In the genomic region with DNA sequence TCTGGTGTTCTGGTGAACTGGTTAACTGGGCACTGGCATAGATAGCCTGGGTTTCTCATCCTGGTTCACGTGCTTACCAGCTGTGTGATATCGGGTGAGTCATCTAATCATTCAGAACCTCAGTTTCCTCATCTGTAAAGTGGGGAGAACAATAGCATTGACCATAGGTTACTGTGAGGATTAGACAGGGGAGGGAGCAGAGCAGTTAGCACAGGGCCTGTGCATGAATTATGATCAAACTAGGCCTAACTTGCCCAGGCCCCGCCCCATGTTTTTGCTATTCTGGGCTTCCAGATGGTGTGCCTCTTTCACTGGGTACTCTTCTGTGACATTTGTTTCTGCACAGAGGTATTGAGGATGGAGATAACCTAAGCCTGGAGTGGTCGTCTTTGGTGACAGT, we compare ENCODE assay signal across 11 cellular contexts. TPM values are rescaled to one million over a fixed set of nuclear protein-coding genes. Genes with fewer than 3 reads are reported as not detected.
DNase-seq lines count a peak whose midpoint lies in the region; TF ChIP-seq lines count a peak whose summit lies in the region.
"Had no signal": no experiment of that assay in that cellular context is flagged by ENCODE, and none has a peak within 500 bp of the region (broad histone marks: within the 10 kb centered on the region; RNA-seq: fewer than 3 reads in every experiment).

No MANE protein-coding gene starts in this region.

- H3K4me1 Mint-ChIP-seq in activated naive CD4-positive, alpha-beta T cell treated with anti-CD3 and anti-CD28 coated beads, Interleukin-2, amount 50 U/mL, for 24 hours = peaks cover 46% of the 10 kb centered on the region
- peaks cover 27% of the 10 kb centered on the region for H3K4me1 Mint-ChIP-seq in activated T-helper 2 cell treated with anti-CD3 and anti-CD28 coated beads, Interferon-gamma antibody, Interleukin-2, Interleukin-4, amounts not matched to agents 10 μg/mL and 5 μg/mL and 100 μg/mL, durations not matched to agents 14 hours and 24 hours and 36 hours (ENCODE audit: low read depth)

- H3K27me3 Mint-ChIP-seq in activated naive CD4-positive, alpha-beta T cell treated with anti-CD3 and anti-CD28 coated beads, Interleukin-2, amount 50 U/mL, for 24 hours = no peaks in the 10 kb centered on the region
- peaks cover 20% of the 10 kb centered on the region for H3K27me3 Mint-ChIP-seq in activated T-helper 2 cell treated with anti-CD3 and anti-CD28 coated beads, Interferon-gamma antibody, Interleukin-2, Interleukin-4, amounts not matched to agents 10 μg/mL and 5 μg/mL and 100 μg/mL, durations not matched to agents 14 hours and 24 hours and 36 hours (ENCODE audit: low read depth)

- no peak overlapping the region for H3K4me3 Mint-ChIP-seq in activated naive CD4-positive, alpha-beta T cell treated with anti-CD3 and anti-CD28 coated beads, Interleukin-2, amount 50 U/mL, for 24 hours
- no peak overlapping the region for H3K4me3 Mint-ChIP-seq in activated T-helper 2 cell treated with anti-CD3 and anti-CD28 coated beads, Interferon-gamma antibody, Interleukin-2, Interleukin-4, amounts not matched to agents 10 μg/mL and 5 μg/mL and 100 μg/mL, durations not matched to agents 14 hours and 24 hours and 36 hours (ENCODE audit: low read depth)
- H3K4me3 Mint-ChIP-seq: activated CD4-positive, alpha-beta memory T cell treated with anti-CD3 and anti-CD28 coated beads, Interleukin-2, amount 10 ng/mL, durations not matched to agents 7 days and 5 days had no signal

- H3K4me3 ChIP-seq in SJSA1 = no peak overlapping the region
- H3K4me3 ChIP-seq in left ventricle myocardium inferior = no peak overlapping the region
- no peak overlapping the region for H3K4me3 ChIP-seq in tibial artery

- H3K36me3 Mint-ChIP-seq in activated naive CD4-positive, alpha-beta T cell treated with anti-CD3 and anti-CD28 coated beads, Interleukin-2, amount 50 U/mL, for 24 hours = no peaks in the 10 kb centered on the region
- peaks cover 3% of the 10 kb centered on the region for H3K36me3 Mint-ChIP-seq in activated T-helper 2 cell treated with anti-CD3 and anti-CD28 coated beads, Interferon-gamma antibody, Interleukin-2, Interleukin-4, amounts not matched to agents 10 μg/mL and 5 μg/mL and 100 μg/mL, durations not matched to agents 14 hours and 24 hours and 36 hours (ENCODE audit: low read depth)

- H3K9me3 ChIP-seq in SJSA1 (replicated peaks) = no peaks in the 10 kb centered on the region
- no peaks in the 10 kb centered on the region for H3K9me3 ChIP-seq in left ventricle myocardium inferior (replicated peaks)
- H3K9me3 ChIP-seq in tibial artery = no peaks in the 10 kb centered on the region

- H3K27ac Mint-ChIP-seq in activated naive CD4-positive, alpha-beta T cell treated with anti-CD3 and anti-CD28 coated beads, Interleukin-2, amount 50 U/mL, for 24 hours = peak overlapping the region; percentile 31
- no peak overlapping the region for H3K27ac Mint-ChIP-seq in activated T-helper 2 cell treated with anti-CD3 and anti-CD28 coated beads, Interferon-gamma antibody, Interleukin-2, Interleukin-4, amounts not matched to agents 10 μg/mL and 5 μg/mL and 100 μg/mL, durations not matched to agents 14 hours and 24 hours and 36 hours
- H3K27ac Mint-ChIP-seq: activated CD4-positive, alpha-beta memory T cell treated with anti-CD3 and anti-CD28 coated beads, Interleukin-2, amount 10 ng/mL, durations not matched to agents 7 days and 5 days had no signal

- intact Hi-C loops in left ventricle myocardium inferior (cut with micrococcal nuclease) = no loop called here
- intact Hi-C loops in tibial artery (cut with DNase I; ENCODE audit: low total_unique reads) = no loop called here
- intact Hi-C loops in activated T-helper 2 cell treated with anti-CD3 and anti-CD28 coated beads, Interferon-gamma antibody, Interleukin-2, Interleukin-4, amounts not matched to agents 10 μg/mL and 5 μg/mL and 100 μg/mL, durations not matched to agents 14 hours and 24 hours and 36 hours (cut with micrococcal nuclease) = no loop called here

- peaks cover 43% of the 10 kb centered on the region for H3K4me1 ChIP-seq in SJSA1 (replicated peaks)
- H3K4me1 ChIP-seq in left ventricle myocardium inferior = peaks cover 51% of the 10 kb centered on the region
- peaks cover 0 to 45% (median 26%) of the 10 kb centered on the region in 4 donors for H3K4me1 ChIP-seq in tibial artery

- no peaks in the 10 kb centered on the region for H3K9me3 Mint-ChIP-seq in activated naive CD4-positive, alpha-beta T cell treated with anti-CD3 and anti-CD28 coated beads, Interleukin-2, amount 50 U/mL, for 24 hours
- H3K9me3 Mint-ChIP-seq in activated T-helper 2 cell treated with anti-CD3 and anti-CD28 coated beads, Interferon-gamma antibody, Interleukin-2, Interleukin-4, amounts not matched to agents 10 μg/mL and 5 μg/mL and 100 μg/mL, durations not matched to agents 14 hours and 24 hours and 36 hours = no peaks in the 10 kb centered on the region
- H3K9me3 Mint-ChIP-seq: activated CD4-positive, alpha-beta memory T cell treated with anti-CD3 and anti-CD28 coated beads, Interleukin-2, amount 10 ng/mL, durations not matched to agents 7 days and 5 days had no signal

- H3K27me3 ChIP-seq in SJSA1 (replicated peaks) (no peaks in the 10 kb centered on the region), left ventricle myocardium inferior (ENCODE audit: low read depth) (no peaks in the 10 kb centered on the region), tibial artery (no peaks in the 10 kb centered on the region)

- peak overlapping the region; percentile 67 for H3K27ac ChIP-seq in SJSA1
- H3K27ac ChIP-seq in left ventricle myocardium inferior (replicated peaks) = peak overlapping the region; percentile 89
- H3K27ac ChIP-seq in tibial artery = peak overlapping the region; percentile 83 to 87

- H3K36me3 ChIP-seq in SJSA1 (no peaks in the 10 kb centered on the region), left ventricle myocardium inferior (no peaks in the 10 kb centered on the region), tibial artery (no peaks in the 10 kb centered on the region)

- no peak for TF ChIP-seq CTCF in left ventricle myocardium inferior (IDR thresholded peaks at IDR 0.05; ENCODE audit: borderline replicate concordance)
- no peak for TF ChIP-seq CTCF in tibial artery (IDR thresholded peaks at IDR 0.05)

- no peak for DNase-seq in activated naive CD4-positive, alpha-beta T cell treated with Interleukin-2 at 50 U/mL for 16 hours
- DNase-seq in SJSA1 (ENCODE audit: low read depth in 1 of 2, low spot score in 2 of 2) (no peak), left ventricle myocardium inferior (no peak), tibial artery (no peak), NK-92 (lab: John Stamatoyannopoulos, UW; ENCODE audit: unreplicated experiment) (no peak)
- no peak for DNase-seq in activated T-helper 2 cell treated with anti-CD3 and anti-CD28 coated beads, Interferon-gamma antibody, Interleukin-2, Interleukin-4, amounts not matched to agents 10 μg/mL and 5 μg/mL and 100 μg/mL, durations not matched to agents 14 hours and 24 hours and 36 hours (ENCODE audit: low spot score)
- no peak for DNase-seq in stimulated activated naive CD4-positive, alpha-beta T cell treated with Interleukin-2 at 50 U/mL for 16 hours (lab: John Stamatoyannopoulos, UW)
- DNase-seq: activated CD4-positive, alpha-beta memory T cell treated with anti-CD3 and anti-CD28 coated beads, Interleukin-2, amount 10 ng/mL, durations not matched to agents 7 days and 5 days; anterior cingulate cortex; stimulated activated CD8-positive, alpha-beta memory T cell treated with anti-CD3 and anti-CD28 coated beads, Interleukin-4, amount 100 ng/mL, for 48 hours had no signal

RNA-seq across cellular contexts. Expression of gene KLHL36, which starts 4.6 kb away (rescaled TPM):
- 33.3 and 45.8 TPM in 2 replicates for total RNA-seq in SJSA1 (2014; rRNA removed; shearing (Covaris generic))
- total RNA-seq in left ventricle myocardium inferior = 84.4 TPM
- 57.7 and 59.6 TPM in 2 replicates for total RNA-seq in activated T-helper 2 cell treated with anti-CD3 and anti-CD28 coated beads, Interferon-gamma antibody, Interleukin-2, Interleukin-4, amounts not matched to agents 10 μg/mL and 5 μg/mL and 100 μg/mL, durations not matched to agents 14 hours and 24 hours and 36 hours

RNA-seq across cellular contexts. Expression of gene COTL1, which starts 25.8 kb away (rescaled TPM):
- 455 and 520 TPM in 2 replicates for total RNA-seq in SJSA1 (2014; rRNA removed; shearing (Covaris generic))
- total RNA-seq in left ventricle myocardium inferior = 13.3 TPM
- total RNA-seq in activated T-helper 2 cell treated with anti-CD3 and anti-CD28 coated beads, Interferon-gamma antibody, Interleukin-2, Interleukin-4, amounts not matched to agents 10 μg/mL and 5 μg/mL and 100 μg/mL, durations not matched to agents 14 hours and 24 hours and 36 hours = 478 and 483 TPM in 2 replicates

RNA-seq across cellular contexts. Expression of gene USP10, which starts 56.1 kb away (rescaled TPM):
- total RNA-seq in SJSA1 (2014; rRNA removed; shearing (Covaris generic)) = 53.3 and 59.7 TPM in 2 replicates
- total RNA-seq in left ventricle myocardium inferior = 66.7 TPM
- total RNA-seq in activated T-helper 2 cell treated with anti-CD3 and anti-CD28 coated beads, Interferon-gamma antibody, Interleukin-2, Interleukin-4, amounts not matched to agents 10 μg/mL and 5 μg/mL and 100 μg/mL, durations not matched to agents 14 hours and 24 hours and 36 hours = 151 and 170 TPM in 2 replicates

Comparison
In these comparisons a context has a peak if more than half of its experiments do, and no peak if none do; other contexts are left out.
1. RNA of gene COTL1, which starts 25.8 kb away (total RNA-seq): 455 to 520 TPM in SJSA1 and 478 to 483 TPM in activated T-helper 2 cell treated with anti-CD3 and anti-CD28 coated beads, Interferon-gamma antibody, Interleukin-2, Interleukin-4, amounts not matched to agents 10 μg/mL and 5 μg/mL and 100 μg/mL, durations not matched to agents 14 hours and 24 hours and 36 hours; 13.3 TPM in left ventricle myocardium inferior (single experiment); every median in the first group is over 10 times any median in the second.
2. Peak in every context shown above with its lines, with median percentiles within 50 percentile points of each other: H3K27ac ChIP-seq.